8 cellular contexts compared by ENCODE assay signal in the genomic region with DNA sequence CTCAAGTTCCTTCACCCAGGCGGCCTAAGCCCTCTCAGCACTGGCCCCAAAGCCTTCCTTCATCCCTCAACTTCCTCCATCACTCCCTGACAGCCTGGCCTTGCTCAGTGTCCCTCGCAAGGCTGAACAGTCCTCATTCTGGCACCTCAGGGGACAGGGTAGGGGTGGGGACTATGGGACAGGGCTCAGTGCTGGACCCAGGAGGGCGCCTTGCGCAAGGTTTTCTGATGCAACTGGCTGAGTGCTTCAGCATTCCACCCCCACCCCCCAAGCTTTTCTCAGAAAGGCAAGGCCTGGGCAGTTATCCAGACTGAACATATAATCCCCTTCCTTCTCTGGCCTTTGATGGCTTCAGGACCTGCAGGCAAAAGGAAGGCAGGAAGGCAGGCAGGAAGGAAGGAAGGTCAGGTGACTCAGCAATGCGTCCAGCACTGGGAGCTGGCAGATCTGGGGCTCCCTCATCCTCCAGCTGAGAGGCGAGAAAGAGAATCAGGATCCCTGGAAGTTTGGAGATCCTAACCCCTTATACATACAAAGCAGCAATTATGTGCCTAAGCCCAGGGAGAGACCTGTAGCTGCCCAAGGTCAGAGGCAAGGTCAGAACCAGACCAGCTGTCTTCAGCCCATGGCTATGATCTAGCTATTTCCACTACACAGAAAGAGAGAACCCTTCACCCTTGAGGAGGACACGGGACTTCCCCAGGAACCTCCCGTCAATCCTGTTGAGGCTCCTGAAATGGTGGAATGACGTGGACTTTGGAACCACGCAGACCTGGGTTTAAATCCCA. TPM values are rescaled to one million over a fixed set of nuclear protein-coding genes. Genes with fewer than 3 reads are reported as not detected.
A peak's percentile ranks its signal among the peaks of the same experiment; 100 is the strongest.
DNase-seq lines count a peak whose midpoint lies in the region; ATAC-seq, FAIRE-seq and TF ChIP-seq lines count a peak whose summit lies in the region.

No MANE protein-coding gene starts in this region.

- no peaks in the 10 kb centered on the region for H3K4me1 ChIP-seq in small intestine (ENCODE audit: control insufficient read depth in 2 of 2, insufficient read depth in 1 of 2, low read depth in 1 of 2, low read length in 1 of 2)
- H3K4me1 ChIP-seq in CD8-positive, alpha-beta T cell (ENCODE audit: insufficient read depth, low read length): no peaks in the 10 kb centered on the region

- WGBS in small intestine, 3 donors: 61 to 73% (median 69%) methylated on average over 10 of the region's 10 CpGs

- intact Hi-C loops in activated naive CD4-positive, alpha-beta T cell treated with anti-CD3 and anti-CD28 coated beads for 36 hours (cut with micrococcal nuclease): no loop called here
- intact Hi-C loops in CD8-positive, alpha-beta T cell (cut with DNase I, micrococcal nuclease): no loop called here

- TF ChIP-seq CTCF in CD8-positive, alpha-beta T cell (IDR thresholded peaks at IDR 0.05): no peak

- no peaks in the 10 kb centered on the region for H3K27me3 Mint-ChIP-seq in activated naive CD4-positive, alpha-beta T cell treated with anti-CD3 and anti-CD28 coated beads for 36 hours (ENCODE audit: low read depth)
- no peaks in the 10 kb centered on the region for H3K27me3 Mint-ChIP-seq in CD8-positive, alpha-beta T cell (ENCODE audit: low read depth)
- H3K27me3 Mint-ChIP-seq in effector memory CD8-positive, alpha-beta T cell: peaks cover 13 to 27% of the 10 kb centered on the region in 2 donors

- POLR2A ChIA-PET in CD8-positive, alpha-beta T cell (lab: Charles Lee): no interaction called here

- H3K36me3 Mint-ChIP-seq in activated naive CD4-positive, alpha-beta T cell treated with anti-CD3 and anti-CD28 coated beads for 36 hours (ENCODE audit: low read depth): no peaks in the 10 kb centered on the region
- H3K36me3 Mint-ChIP-seq in CD8-positive, alpha-beta T cell: no peaks in the 10 kb centered on the region
- no peaks in the 10 kb centered on the region for H3K36me3 Mint-ChIP-seq in effector memory CD8-positive, alpha-beta T cell (ENCODE audit: insufficient read depth)

- H3K36me3 ChIP-seq in SK-N-MC (ENCODE audit: insufficient read depth, low read length) (no peaks in the 10 kb centered on the region), small intestine (ENCODE audit: control insufficient read depth in 2 of 2, insufficient read depth in 2 of 2, low read length in 2 of 2) (no peaks in the 10 kb centered on the region)
- H3K36me3 ChIP-seq in CD8-positive, alpha-beta T cell (ENCODE audit: insufficient read depth, low read length): no peaks in the 10 kb centered on the region

- H3K4me3 ChIP-seq in SK-N-MC: no peak overlapping the region
- no peak overlapping the region for H3K4me3 ChIP-seq in small intestine (ENCODE audit: low read depth in 1 of 2, low read length in 2 of 2)
- no peak overlapping the region for H3K4me3 ChIP-seq in CD8-positive, alpha-beta T cell (ENCODE audit: low read depth, low read length)

- H3K4me3 Mint-ChIP-seq in activated naive CD4-positive, alpha-beta T cell treated with anti-CD3 and anti-CD28 coated beads for 36 hours: no peak overlapping the region
- H3K4me3 Mint-ChIP-seq in CD8-positive, alpha-beta T cell: no peak overlapping the region
- no peak overlapping the region for H3K4me3 Mint-ChIP-seq in effector memory CD8-positive, alpha-beta T cell

- ATAC-seq in CD8-positive, alpha-beta T cell: no peak
- ATAC-seq in effector memory CD8-positive, alpha-beta T cell (replicated peaks): no peak

- H3K4me1 Mint-ChIP-seq in activated naive CD4-positive, alpha-beta T cell treated with anti-CD3 and anti-CD28 coated beads for 36 hours (ENCODE audit: low read depth): peaks cover 27% of the 10 kb centered on the region
- H3K4me1 Mint-ChIP-seq in CD8-positive, alpha-beta T cell (ENCODE audit: low read depth): peaks cover 2% of the 10 kb centered on the region
- H3K4me1 Mint-ChIP-seq in effector memory CD8-positive, alpha-beta T cell (ENCODE audit: low read depth in 2 of 2): peaks cover 0 to 3% of the 10 kb centered on the region in 2 donors

- H3K9me3 Mint-ChIP-seq in activated naive CD4-positive, alpha-beta T cell treated with anti-CD3 and anti-CD28 coated beads for 36 hours: no peaks in the 10 kb centered on the region
- H3K9me3 Mint-ChIP-seq in CD8-positive, alpha-beta T cell: no peaks in the 10 kb centered on the region
- H3K9me3 Mint-ChIP-seq in effector memory CD8-positive, alpha-beta T cell: no peaks in the 10 kb centered on the region

- DNase-seq in activated naive CD4-positive, alpha-beta T cell treated with anti-CD3 and anti-CD28 coated beads for 36 hours: no peak
- no peak for DNase-seq in activated naive CD4-positive, alpha-beta T cell (lab: John Stamatoyannopoulos, UW)
- DNase-seq in SK-N-MC (ENCODE audit: low read depth, low spot score): no peak
- peak; percentile 68 for DNase-seq in glomerular endothelial cell (ENCODE audit: extremely low read depth, low read depth, low spot score)
- DNase-seq in small intestine: peak; percentile 29
- DNase-seq in effector CD8-positive, alpha-beta T cell (lab: John Stamatoyannopoulos, UW): no peak
- DNase-seq in CD8-positive, alpha-beta T cell: no peak
- DNase-seq in effector memory CD8-positive, alpha-beta T cell: no peak

- CTCF ChIA-PET in activated naive CD4-positive, alpha-beta T cell treated with anti-CD3 and anti-CD28 coated beads for 36 hours (lab: Charles Lee): interaction anchor here (0.6 to 2.3 kb wide), 4 partner anchors 10 to 299 kb away, joined by 3 to 12 read pairs (median 4); no protein-coding TSS in a partner anchor
- CTCF ChIA-PET in CD8-positive, alpha-beta T cell (lab: Charles Lee): interaction anchor here (1.6 to 5.5 kb wide), 3 partner anchors 12 to 107 kb away, joined by 4 to 26 read pairs (median 7); no protein-coding TSS in a partner anchor

- no peaks in the 10 kb centered on the region for H3K9me3 ChIP-seq in SK-N-MC (ENCODE audit: low read depth, low read length)
- H3K9me3 ChIP-seq in small intestine (ENCODE audit: control insufficient read depth, low read depth): no peaks in the 10 kb centered on the region
- H3K9me3 ChIP-seq in CD8-positive, alpha-beta T cell (ENCODE audit: low read length): no peaks in the 10 kb centered on the region

- peak overlapping the region; percentile 63; the same call in 1 of the 2 replicates for H3K27ac ChIP-seq in SK-N-MC
- H3K27ac ChIP-seq in small intestine (ENCODE audit: low read depth in 1 of 2, low read length in 1 of 2): peak overlapping the region in 1 of 2 donors; percentile 71
- no peak overlapping the region for H3K27ac ChIP-seq in CD8-positive, alpha-beta T cell (ENCODE audit: low read depth, low read length)

- no peak for FAIRE-seq in small intestine (lab: Jason Lieb, UNC)

- H3K27ac Mint-ChIP-seq in activated naive CD4-positive, alpha-beta T cell treated with anti-CD3 and anti-CD28 coated beads for 36 hours: peak overlapping the region; percentile 51
- H3K27ac Mint-ChIP-seq in CD8-positive, alpha-beta T cell: no peak overlapping the region
- peak overlapping the region in 1 of 2 donors; percentile 59 for H3K27ac Mint-ChIP-seq in effector memory CD8-positive, alpha-beta T cell

- no peaks in the 10 kb centered on the region for H3K27me3 ChIP-seq in small intestine (ENCODE audit: control insufficient read depth in 2 of 2, insufficient read depth in 2 of 2, low read length in 2 of 2)
- no peaks in the 10 kb centered on the region for H3K27me3 ChIP-seq in CD8-positive, alpha-beta T cell (ENCODE audit: insufficient read depth, low read length)

- peak overlapping the region; percentile 0 for H3K9ac ChIP-seq in SK-N-MC (ENCODE audit: insufficient read length)

RNA-seq across cellular contexts. Expression of gene TRIB3, which starts 8.6 kb away (rescaled TPM):
- 10 to 100 TPM; 47.4 to 49.2 TPM for total RNA-seq in activated naive CD4-positive, alpha-beta T cell treated with anti-CD3 and anti-CD28 coated beads for 36 hours
- total RNA-seq in glomerular endothelial cell: 42.8 and 48.1 TPM in 2 replicates
- 10 to 100 TPM in 1 of 3 donors, 1 to 10 TPM in 2; 1.6 to 41.7 (median 4.9) TPM for polyA plus RNA-seq in small intestine
- total RNA-seq in CD8-positive, alpha-beta T cell: 1 to 10 TPM; 2.5 to 2.7 TPM

RNA-seq across cellular contexts. Expression of gene NRSN2, which starts 25.0 kb away (rescaled TPM):
- 1 to 10 TPM; 3.9 to 4.2 TPM for total RNA-seq in activated naive CD4-positive, alpha-beta T cell treated with anti-CD3 and anti-CD28 coated beads for 36 hours
- total RNA-seq in glomerular endothelial cell: 36.7 and 50.8 TPM in 2 replicates
- polyA plus RNA-seq in small intestine: 10 to 100 TPM in 1 of 3 donors, 1 to 10 TPM in 1, under 1 TPM in 1; 0.67 to 14.3 (median 4.9) TPM
- 1 to 10 TPM; 1.3 to 1.4 TPM for total RNA-seq in CD8-positive, alpha-beta T cell

RNA-seq across cellular contexts. Expression of gene RBCK1, which starts 36.1 kb away (rescaled TPM):
- 100 to 1,000 TPM; 150 to 160 TPM for total RNA-seq in activated naive CD4-positive, alpha-beta T cell treated with anti-CD3 and anti-CD28 coated beads for 36 hours
- total RNA-seq in glomerular endothelial cell: 118 and 144 TPM in 2 replicates
- 100 to 1,000 TPM; 148 to 176 (median 169) TPM for polyA plus RNA-seq in small intestine
- total RNA-seq in CD8-positive, alpha-beta T cell: 10 to 100 TPM; 46.2 to 51.7 TPM

RNA-seq across cellular contexts. Expression of gene SOX12, which starts 46.6 kb away (rescaled TPM):
- total RNA-seq in activated naive CD4-positive, alpha-beta T cell treated with anti-CD3 and anti-CD28 coated beads for 36 hours: 1 to 10 TPM; 6.0 to 6.4 TPM
- 18.7 and 19.0 TPM in 2 replicates for total RNA-seq in glomerular endothelial cell
- 1 to 10 TPM in 2 of 3 donors, under 1 TPM in 1; 0.81 to 2.6 (median 1.3) TPM for polyA plus RNA-seq in small intestine
- 10 to 100 TPM; 10.3 to 11.1 TPM for total RNA-seq in CD8-positive, alpha-beta T cell

Comparison
In these comparisons a context has a peak if more than half of its experiments do, and no peak if none do; other contexts are left out.
1. DNase-seq: peak in glomerular endothelial cell (single experiment) and small intestine (single experiment); none in activated naive CD4-positive, alpha-beta T cell treated with anti-CD3 and anti-CD28 coated beads for 36 hours (single experiment), activated naive CD4-positive, alpha-beta T cell (0 of 4), SK-N-MC (single experiment), effector CD8-positive, alpha-beta T cell (single experiment), CD8-positive, alpha-beta T cell (0 of 7) and effector memory CD8-positive, alpha-beta T cell (0 of 3).
2. RNA of gene TRIB3, which starts 8.6 kb away (total RNA-seq): 47.4 to 49.2 TPM in activated naive CD4-positive, alpha-beta T cell treated with anti-CD3 and anti-CD28 coated beads for 36 hours and 42.8 to 48.1 TPM in glomerular endothelial cell; 2.5 to 2.7 TPM in CD8-positive, alpha-beta T cell; every median in the first group is over 10 times any median in the second.